6 cellular contexts compared by ENCODE assay signal in genomic region chr3:131835906-131836305, GRCh38.
"Had no signal": no experiment of that assay in that cellular context is flagged by ENCODE, and none has a peak within 500 bp of the region (broad histone marks: within the 10 kb centered on the region; RNA-seq: fewer than 3 reads in every experiment).

No MANE protein-coding gene starts in this region.

- ATAC-seq: HepG2, K562 had no signal

- DNase-seq: IMR-90, KBM-7, KG1 had no signal

- H3K4me3 ChIP-seq: K562 had no signal

- H3K27ac ChIP-seq: HL-60 had no signal
